Comparison of ENCODE assay signal across 17 cellular contexts in the genomic region with DNA sequence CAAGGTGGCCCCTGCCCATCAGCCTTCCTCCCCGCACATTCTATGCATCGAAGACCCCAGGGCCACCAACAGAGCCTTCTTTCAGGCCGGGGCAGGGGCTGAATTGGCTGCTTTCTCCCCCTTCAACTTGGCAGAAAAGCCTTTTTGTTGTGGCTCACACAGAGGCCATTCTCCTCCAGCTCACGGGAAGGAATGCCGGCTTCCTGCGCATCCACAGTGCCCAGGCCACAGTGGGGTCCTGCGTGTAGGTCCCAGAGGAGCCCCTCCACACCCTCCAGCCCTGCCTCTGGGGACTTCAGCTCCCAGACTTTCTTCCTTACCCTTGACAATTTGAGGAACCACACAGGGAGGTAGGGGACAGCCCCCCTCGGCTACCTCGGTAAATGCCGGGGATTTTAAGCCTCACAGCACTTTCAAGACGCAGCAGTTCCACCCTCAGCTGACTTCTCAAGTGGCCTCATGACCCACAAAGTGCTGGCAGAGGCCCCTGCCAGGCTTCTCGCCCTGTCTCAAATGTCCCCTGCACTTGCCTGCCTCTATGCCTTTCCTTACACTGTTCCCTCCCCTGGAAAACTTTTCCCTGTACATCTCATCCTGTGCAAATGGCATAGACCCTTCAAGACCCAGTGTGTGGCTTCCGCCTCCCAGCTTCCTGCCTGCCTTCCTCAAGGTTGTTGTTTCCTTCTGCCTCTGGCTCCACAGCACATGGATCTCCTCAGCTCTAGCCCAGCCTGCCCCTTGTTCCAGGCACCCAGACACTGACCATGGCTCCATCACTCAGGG.
"Had no signal": no experiment of that assay in that cellular context is flagged by ENCODE, and none has a peak within 500 bp of the region (broad histone marks: within the 10 kb centered on the region; RNA-seq: fewer than 3 reads in every experiment).

No MANE protein-coding gene starts in this region.

- H3K79me2 ChIP-seq: hepatocyte had no signal

- DNase-seq: activated CD4-positive, alpha-beta T cell treated with anti-CD3 and anti-CD28 coated beads, Interleukin-2, amount 10 ng/mL, durations not matched to agents 24 days and 14 days; activated naive CD4-positive, alpha-beta T cell treated with anti-CD3 and anti-CD28 coated beads for 36 hours; central memory CD4-positive, alpha-beta T cell; effector CD4-positive, alpha-beta T cell; gastrocnemius medialis; naive thymus-derived CD4-positive, alpha-beta T cell; stimulated activated CD4-positive, alpha-beta T cell treated with anti-CD3 and anti-CD28 coated beads, Interleukin-4, amount 100 ng/mL, for 1 hour; stimulated activated CD8-positive, alpha-beta memory T cell treated with anti-CD3 and anti-CD28 coated beads, Interleukin-4, amount 100 ng/mL, for 48 hours; stimulated activated naive CD8-positive, alpha-beta T cell treated with anti-CD3 and anti-CD28 coated beads, Interleukin-15, Interleukin-2, amounts not matched to agents 100 U/mL and 50 U/mL, for 24 hours had no signal

- H3K27ac ChIP-seq: coronary artery, hepatocyte, psoas muscle, suprapubic skin had no signal

- H3K27me3 ChIP-seq: gastrocnemius medialis, hepatocyte, suprapubic skin had no signal

- H3K4me3 Mint-ChIP-seq: activated CD4-positive, alpha-beta T cell treated with anti-CD3 and anti-CD28 coated beads, Interleukin-2, amount 10 ng/mL, durations not matched to agents 24 days and 14 days; activated naive CD4-positive, alpha-beta T cell treated with anti-CD3 and anti-CD28 coated beads for 36 hours; activated T-helper 17 cell treated with anti-CD3 and anti-CD28 coated beads, Interleukin-2, amount 50 U/mL, for 72 hours; naive thymus-derived CD4-positive, alpha-beta T cell; T-helper 1 cell treated with Interleukin-12 subunit alpha and Interleukin-12 subunit beta and Interleukin-4 antibody, amounts not matched to agents 30 μg/mL and 1 μg/mL, for 36 hours had no signal

- FAIRE-seq: kidney, urothelium cell line had no signal

- H3K36me3 ChIP-seq: suprapubic skin had no signal

- H3K4me3 ChIP-seq: coronary artery, gastrocnemius medialis, hepatocyte, psoas muscle, suprapubic skin had no signal

- H3K4me2 ChIP-seq: hepatocyte had no signal

- ATAC-seq: activated T-helper 17 cell treated with anti-CD3 and anti-CD28 coated beads, Interleukin-2, amount 50 U/mL, for 72 hours; gastrocnemius medialis; naive thymus-derived CD4-positive, alpha-beta T cell; stimulated activated naive CD8-positive, alpha-beta T cell treated with anti-CD3 and anti-CD28 coated beads, Interleukin-15, Interleukin-2, amounts not matched to agents 100 U/mL and 50 U/mL, for 24 hours had no signal

- H3K4me1 Mint-ChIP-seq: activated T-helper 17 cell treated with anti-CD3 and anti-CD28 coated beads, Interleukin-2, amount 50 U/mL, for 72 hours had no signal

- H3K27me3 Mint-ChIP-seq: activated CD4-positive, alpha-beta T cell treated with anti-CD3 and anti-CD28 coated beads, Interleukin-2, amount 10 ng/mL, durations not matched to agents 24 days and 14 days; activated T-helper 17 cell treated with anti-CD3 and anti-CD28 coated beads, Interleukin-2, amount 50 U/mL, for 72 hours; naive thymus-derived CD4-positive, alpha-beta T cell had no signal

- H3K9me3 ChIP-seq: gastrocnemius medialis, psoas muscle, suprapubic skin had no signal

- H3K4me1 ChIP-seq: suprapubic skin had no signal

- H3K9me3 Mint-ChIP-seq: activated CD4-positive, alpha-beta T cell treated with anti-CD3 and anti-CD28 coated beads, Interleukin-2, amount 10 ng/mL, durations not matched to agents 24 days and 14 days; activated naive CD4-positive, alpha-beta T cell treated with anti-CD3 and anti-CD28 coated beads for 36 hours; activated T-helper 17 cell treated with anti-CD3 and anti-CD28 coated beads, Interleukin-2, amount 50 U/mL, for 72 hours; naive thymus-derived CD4-positive, alpha-beta T cell; T-helper 1 cell treated with Interleukin-12 subunit alpha and Interleukin-12 subunit beta and Interleukin-4 antibody, amounts not matched to agents 30 μg/mL and 1 μg/mL, for 36 hours had no signal

- H3K27ac Mint-ChIP-seq: activated CD4-positive, alpha-beta T cell treated with anti-CD3 and anti-CD28 coated beads, Interleukin-2, amount 10 ng/mL, durations not matched to agents 24 days and 14 days; activated naive CD4-positive, alpha-beta T cell treated with anti-CD3 and anti-CD28 coated beads for 36 hours; activated T-helper 17 cell treated with anti-CD3 and anti-CD28 coated beads, Interleukin-2, amount 50 U/mL, for 72 hours; naive thymus-derived CD4-positive, alpha-beta T cell; T-helper 1 cell treated with Interleukin-12 subunit alpha and Interleukin-12 subunit beta and Interleukin-4 antibody, amounts not matched to agents 30 μg/mL and 1 μg/mL, for 36 hours had no signal

- H3K36me3 Mint-ChIP-seq: naive thymus-derived CD4-positive, alpha-beta T cell had no signal

- H2AFZ ChIP-seq: hepatocyte had no signal
